ENCODE assay signal across 28 cellular contexts in the genomic region with DNA sequence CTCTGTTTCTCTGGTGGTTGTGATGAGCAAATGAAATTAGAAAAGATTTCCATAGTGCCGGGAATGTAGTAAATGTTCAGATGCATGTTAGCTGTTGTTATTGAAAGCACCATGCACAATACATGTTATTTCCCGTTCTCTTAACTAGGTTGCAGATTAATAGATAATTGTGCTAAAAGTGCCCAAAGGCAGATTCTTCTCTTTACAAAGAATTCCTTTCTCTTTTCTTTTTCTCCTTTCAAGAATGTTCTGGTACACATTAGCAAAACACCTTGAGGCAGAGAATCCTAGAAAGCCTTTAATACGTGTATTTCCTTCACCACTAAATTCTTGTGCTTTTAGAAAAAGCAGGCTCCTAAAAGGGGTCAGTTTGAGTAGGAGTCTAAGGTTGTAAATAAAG.
"Had no signal": no experiment of that assay in that cellular context is flagged by ENCODE, and none has a peak within 500 bp of the region (broad histone marks: within the 10 kb centered on the region; RNA-seq: fewer than 3 reads in every experiment).

No MANE protein-coding gene starts in this region.

- H3K9me3 ChIP-seq: adrenal gland, body of pancreas, colonic mucosa, esophagus squamous epithelium had no signal

- DNase-seq: activated CD4-positive, alpha-beta T cell treated with anti-CD3 and anti-CD28 coated beads for 36 hours; activated CD4-positive, alpha-beta T cell treated with anti-CD3 and anti-CD28 coated beads, Interleukin-2, amount 10 ng/mL, durations not matched to agents 7 days and 5 days; activated CD4-positive, alpha-beta T cell treated with anti-CD3 and anti-CD28 coated beads, Interleukin-2, amount 50 U/mL, for 4 hours; activated CD4-positive, CD25-positive, alpha-beta regulatory T cell; activated CD4-positive, CD25-positive, alpha-beta regulatory T cell treated with anti-CD3 and anti-CD28 coated beads, Interleukin-2, amount 50 U/mL, for 72 hours; activated CD8-positive, alpha-beta memory T cell treated with anti-CD3 and anti-CD28 coated beads for 24 hours; activated CD8-positive, alpha-beta T cell treated with anti-CD3 and anti-CD28 coated beads for 36 hours; activated effector memory CD4-positive, alpha-beta T cell treated with Interleukin-2 at 50 U/mL for 16 hours; activated gamma-delta T cell treated with Interleukin-2 at 50 U/mL for 16 hours; activated naive CD4-positive, alpha-beta T cell treated with Interleukin-2 at 50 U/mL for 16 hours; activated naive CD8-positive, alpha-beta T cell treated with anti-CD3 and anti-CD28 coated beads for 36 hours; activated naive CD8-positive, alpha-beta T cell treated with anti-CD3 and anti-CD28 coated beads, Interleukin-2, amount 50 U/mL, for 24 hours; activated T-cell treated with anti-CD3 and anti-CD28 coated beads, Interleukin-2, amount 50 U/mL, for 4 hours; adrenal gland; amygdala; aorta; body of pancreas; caudate nucleus; colonic mucosa; effector CD8-positive, alpha-beta T cell; esophagus squamous epithelium; T-helper 2 cell had no signal

- H3K36me3 Mint-ChIP-seq: activated naive CD4-positive, alpha-beta T cell treated with anti-CD3 and anti-CD28 coated beads, Interleukin-2, amount 50 U/mL, for 24 hours; activated naive CD8-positive, alpha-beta T cell treated with anti-CD3 and anti-CD28 coated beads for 36 hours had no signal

- H3K4me3 ChIP-seq: adrenal gland, body of pancreas, colonic mucosa, esophagus squamous epithelium had no signal

- H3K27ac Mint-ChIP-seq: activated CD4-positive, alpha-beta T cell treated with anti-CD3 and anti-CD28 coated beads for 36 hours; activated CD4-positive, alpha-beta T cell treated with anti-CD3 and anti-CD28 coated beads, Interleukin-2, amount 10 ng/mL, durations not matched to agents 7 days and 5 days; activated CD8-positive, alpha-beta T cell treated with anti-CD3 and anti-CD28 coated beads for 36 hours; activated naive CD4-positive, alpha-beta T cell treated with anti-CD3 and anti-CD28 coated beads, Interleukin-2, amount 50 U/mL, for 24 hours; activated naive CD8-positive, alpha-beta T cell treated with anti-CD3 and anti-CD28 coated beads for 36 hours; activated naive CD8-positive, alpha-beta T cell treated with anti-CD3 and anti-CD28 coated beads, Interleukin-2, amount 50 U/mL, for 24 hours; activated T-helper 17 cell treated with anti-CD3 and anti-CD28 coated beads, Interleukin-2, amount 50 U/mL, for 72 hours had no signal

- H3K27me3 Mint-ChIP-seq: activated CD4-positive, alpha-beta T cell treated with anti-CD3 and anti-CD28 coated beads for 36 hours; activated CD4-positive, alpha-beta T cell treated with anti-CD3 and anti-CD28 coated beads, Interleukin-2, amount 10 ng/mL, durations not matched to agents 7 days and 5 days; activated CD8-positive, alpha-beta T cell treated with anti-CD3 and anti-CD28 coated beads for 36 hours; activated naive CD4-positive, alpha-beta T cell treated with anti-CD3 and anti-CD28 coated beads, Interleukin-2, amount 50 U/mL, for 24 hours; activated naive CD8-positive, alpha-beta T cell treated with anti-CD3 and anti-CD28 coated beads for 36 hours; activated naive CD8-positive, alpha-beta T cell treated with anti-CD3 and anti-CD28 coated beads, Interleukin-2, amount 50 U/mL, for 24 hours; activated T-helper 17 cell treated with anti-CD3 and anti-CD28 coated beads, Interleukin-2, amount 50 U/mL, for 72 hours had no signal

- H3K27ac ChIP-seq: adrenal gland, body of pancreas, colonic mucosa, epithelial cell of prostate, esophagus squamous epithelium had no signal

- ATAC-seq: activated CD4-positive, alpha-beta T cell treated with anti-CD3 and anti-CD28 coated beads for 36 hours; activated CD8-positive, alpha-beta T cell treated with anti-CD3 and anti-CD28 coated beads for 36 hours; activated naive CD8-positive, alpha-beta T cell treated with anti-CD3 and anti-CD28 coated beads, Interleukin-2, amount 50 U/mL, for 24 hours; activated T-cell treated with anti-CD3 and anti-CD28 coated beads, Interleukin-2, amount 50 U/mL, for 4 hours; activated T-helper 17 cell treated with anti-CD3 and anti-CD28 coated beads, Interleukin-2, amount 50 U/mL, for 72 hours; body of pancreas had no signal

- H3K4me3 Mint-ChIP-seq: activated CD4-positive, alpha-beta T cell treated with anti-CD3 and anti-CD28 coated beads for 36 hours; activated CD4-positive, alpha-beta T cell treated with anti-CD3 and anti-CD28 coated beads, Interleukin-2, amount 10 ng/mL, durations not matched to agents 7 days and 5 days; activated CD8-positive, alpha-beta T cell treated with anti-CD3 and anti-CD28 coated beads for 36 hours; activated naive CD4-positive, alpha-beta T cell treated with anti-CD3 and anti-CD28 coated beads, Interleukin-2, amount 50 U/mL, for 24 hours; activated naive CD8-positive, alpha-beta T cell treated with anti-CD3 and anti-CD28 coated beads for 36 hours; activated naive CD8-positive, alpha-beta T cell treated with anti-CD3 and anti-CD28 coated beads, Interleukin-2, amount 50 U/mL, for 24 hours; activated T-cell treated with anti-CD3 and anti-CD28 coated beads, Interleukin-2, amount 50 U/mL, for 4 hours; activated T-helper 17 cell treated with anti-CD3 and anti-CD28 coated beads, Interleukin-2, amount 50 U/mL, for 72 hours had no signal

- H3K4me1 ChIP-seq: colonic mucosa had no signal

- FAIRE-seq: endometrium, endothelial cell of umbilical vein, frontal cortex had no signal

- H3K36me3 ChIP-seq: adrenal gland, colonic mucosa, esophagus squamous epithelium had no signal

- H3K9me3 Mint-ChIP-seq: activated CD4-positive, alpha-beta T cell treated with anti-CD3 and anti-CD28 coated beads, Interleukin-2, amount 10 ng/mL, durations not matched to agents 7 days and 5 days; activated CD8-positive, alpha-beta T cell treated with anti-CD3 and anti-CD28 coated beads for 36 hours; activated naive CD4-positive, alpha-beta T cell treated with anti-CD3 and anti-CD28 coated beads, Interleukin-2, amount 50 U/mL, for 24 hours; activated naive CD8-positive, alpha-beta T cell treated with anti-CD3 and anti-CD28 coated beads for 36 hours; activated naive CD8-positive, alpha-beta T cell treated with anti-CD3 and anti-CD28 coated beads, Interleukin-2, amount 50 U/mL, for 24 hours; activated T-cell treated with anti-CD3 and anti-CD28 coated beads, Interleukin-2, amount 50 U/mL, for 4 hours; activated T-helper 17 cell treated with anti-CD3 and anti-CD28 coated beads, Interleukin-2, amount 50 U/mL, for 72 hours had no signal

- H3K27me3 ChIP-seq: adrenal gland, body of pancreas, colonic mucosa, esophagus squamous epithelium had no signal
